ENCODE assay signal across 9 cellular contexts in genomic region chr5:97838214-97838613, GRCh38.
DNase-seq lines count a peak whose midpoint lies in the region; ATAC-seq and TF ChIP-seq lines count a peak whose summit lies in the region.
"Had no signal": no experiment of that assay in that cellular context is flagged by ENCODE, and none has a peak within 500 bp of the region (broad histone marks: within the 10 kb centered on the region; RNA-seq: fewer than 3 reads in every experiment).

No MANE protein-coding gene starts in this region.

- no peaks in the 10 kb centered on the region for H3K4me1 ChIP-seq in CD8-positive, alpha-beta memory T cell (ENCODE audit: insufficient read depth, low read length)

- H3K27me3 Mint-ChIP-seq in CD8-positive, alpha-beta memory T cell = no peaks in the 10 kb centered on the region
- H3K27me3 Mint-ChIP-seq: stimulated activated naive CD8-positive, alpha-beta T cell treated with anti-CD3 and anti-CD28 coated beads, Interleukin-15, Interleukin-2, amounts not matched to agents 100 ng/mL and 50 ng/mL, for 24 hours had no signal

- DNase-seq in DMS53 (lab: John Stamatoyannopoulos, UW) (peak; percentile 68), astrocyte of the spinal cord (ENCODE audit: low read depth, low spot score) (peak; percentile 97), skeletal muscle cell (ENCODE audit: low read depth) (peak; percentile 91), HEK293T (ENCODE audit: extremely low spot score) (no peak)
- no peak for DNase-seq in CD8-positive, alpha-beta memory T cell
- DNase-seq in activated naive CD4-positive, alpha-beta T cell treated with anti-CD3 and anti-CD28 coated beads, Interleukin-2, amount 50 U/mL, for 16 hours = no peak

- no peak overlapping the region for H3K27ac Mint-ChIP-seq in CD8-positive, alpha-beta memory T cell
- H3K27ac Mint-ChIP-seq: stimulated activated naive CD8-positive, alpha-beta T cell treated with anti-CD3 and anti-CD28 coated beads, Interleukin-15, Interleukin-2, amounts not matched to agents 100 ng/mL and 50 ng/mL, for 24 hours had no signal

- POLR2A ChIA-PET in HEK293T (lab: Yijun Ruan, JAX) = no interaction called here
- POLR2A ChIA-PET in CD8-positive, alpha-beta memory T cell (lab: Charles Lee) = no interaction called here

- no peaks in the 10 kb centered on the region for H3K36me3 Mint-ChIP-seq in CD8-positive, alpha-beta memory T cell

- H3K4me3 Mint-ChIP-seq in CD8-positive, alpha-beta memory T cell = no peak overlapping the region
- H3K4me3 Mint-ChIP-seq: stimulated activated naive CD8-positive, alpha-beta T cell treated with anti-CD3 and anti-CD28 coated beads, Interleukin-15, Interleukin-2, amounts not matched to agents 100 ng/mL and 50 ng/mL, for 24 hours had no signal

- no peaks in the 10 kb centered on the region for H3K4me1 Mint-ChIP-seq in CD8-positive, alpha-beta memory T cell

- H3K27ac ChIP-seq in CD8-positive, alpha-beta memory T cell (ENCODE audit: low read depth, low read length) = no peak overlapping the region

- H3K9me3 Mint-ChIP-seq in CD8-positive, alpha-beta memory T cell = peaks cover 0 to 6% (median 0%) of the 10 kb centered on the region in 5 donors
- H3K9me3 Mint-ChIP-seq: stimulated activated naive CD8-positive, alpha-beta T cell treated with anti-CD3 and anti-CD28 coated beads, Interleukin-15, Interleukin-2, amounts not matched to agents 100 ng/mL and 50 ng/mL, for 24 hours had no signal

- H3K36me3 ChIP-seq in CD8-positive, alpha-beta memory T cell (ENCODE audit: insufficient read depth, low read length) = no peaks in the 10 kb centered on the region

- no peak for TF ChIP-seq CTCF in astrocyte of the spinal cord (IDR thresholded peaks at IDR 0.05; ENCODE audit: low read depth, low read length)

- in situ Hi-C loops in astrocyte of the spinal cord (cut with HindIII; ENCODE audit: low sequenced_read_pairs) = no loop called here

- H3K4me3 ChIP-seq in astrocyte of the spinal cord (ENCODE audit: low read depth, low read length) (no peak overlapping the region), skeletal muscle cell (ENCODE audit: low read depth, low read length) (no peak overlapping the region)
- H3K4me3 ChIP-seq in CD8-positive, alpha-beta memory T cell (ENCODE audit: low read length) = no peak overlapping the region

- no peaks in the 10 kb centered on the region for H3K27me3 ChIP-seq in CD8-positive, alpha-beta memory T cell (ENCODE audit: insufficient read depth, low read length, poor library complexity, severe bottlenecking)

- H3K9me3 ChIP-seq in CD8-positive, alpha-beta memory T cell (ENCODE audit: low read length) = no peaks in the 10 kb centered on the region

- ATAC-seq in GM21367 (IDR thresholded peaks at IDR 0.05; ENCODE audit: unreplicated experiment) (peak; percentile 83), HG03469 (IDR thresholded peaks at IDR 0.05; ENCODE audit: unreplicated experiment) (peak; percentile 94)

- CTCF ChIA-PET in HEK293T (lab: Yijun Ruan, JAX) = no interaction called here
- CTCF ChIA-PET in CD8-positive, alpha-beta memory T cell (lab: Charles Lee) = no interaction called here

TF ChIP-seq in HEK293T, 16 proteins besides CTCF, POLR2A, EP300 and RAD21:
- no peak for TF ChIP-seq CTBP1 (IDR thresholded peaks at IDR 0.05; ENCODE audit: borderline replicate concordance)
- TF ChIP-seq ZNF384 (IDR thresholded peaks at IDR 0.05) = no peak
- TF ChIP-seq L3MBTL2 (conservative IDR thresholded peaks at IDR 0.05) = no peak
- no peak for TF ChIP-seq LEF1 (IDR thresholded peaks at IDR 0.05; ENCODE audit: borderline replicate concordance)
- no peak for TF ChIP-seq FOXA1 (IDR thresholded peaks at IDR 0.05)
- no peak for TF ChIP-seq FOXK2 (IDR thresholded peaks at IDR 0.05)

Comparison
In these comparisons a context has a peak if more than half of its experiments do, and no peak if none do; other contexts are left out.
1. DNase-seq: peak in DMS53 (single experiment), astrocyte of the spinal cord (single experiment) and skeletal muscle cell (single experiment); none in HEK293T (single experiment), CD8-positive, alpha-beta memory T cell (0 of 5) and activated naive CD4-positive, alpha-beta T cell treated with anti-CD3 and anti-CD28 coated beads, Interleukin-2, amount 50 U/mL, for 16 hours (single experiment).